Comparison of ENCODE assay signal across 1 cellular context in the genomic region with DNA sequence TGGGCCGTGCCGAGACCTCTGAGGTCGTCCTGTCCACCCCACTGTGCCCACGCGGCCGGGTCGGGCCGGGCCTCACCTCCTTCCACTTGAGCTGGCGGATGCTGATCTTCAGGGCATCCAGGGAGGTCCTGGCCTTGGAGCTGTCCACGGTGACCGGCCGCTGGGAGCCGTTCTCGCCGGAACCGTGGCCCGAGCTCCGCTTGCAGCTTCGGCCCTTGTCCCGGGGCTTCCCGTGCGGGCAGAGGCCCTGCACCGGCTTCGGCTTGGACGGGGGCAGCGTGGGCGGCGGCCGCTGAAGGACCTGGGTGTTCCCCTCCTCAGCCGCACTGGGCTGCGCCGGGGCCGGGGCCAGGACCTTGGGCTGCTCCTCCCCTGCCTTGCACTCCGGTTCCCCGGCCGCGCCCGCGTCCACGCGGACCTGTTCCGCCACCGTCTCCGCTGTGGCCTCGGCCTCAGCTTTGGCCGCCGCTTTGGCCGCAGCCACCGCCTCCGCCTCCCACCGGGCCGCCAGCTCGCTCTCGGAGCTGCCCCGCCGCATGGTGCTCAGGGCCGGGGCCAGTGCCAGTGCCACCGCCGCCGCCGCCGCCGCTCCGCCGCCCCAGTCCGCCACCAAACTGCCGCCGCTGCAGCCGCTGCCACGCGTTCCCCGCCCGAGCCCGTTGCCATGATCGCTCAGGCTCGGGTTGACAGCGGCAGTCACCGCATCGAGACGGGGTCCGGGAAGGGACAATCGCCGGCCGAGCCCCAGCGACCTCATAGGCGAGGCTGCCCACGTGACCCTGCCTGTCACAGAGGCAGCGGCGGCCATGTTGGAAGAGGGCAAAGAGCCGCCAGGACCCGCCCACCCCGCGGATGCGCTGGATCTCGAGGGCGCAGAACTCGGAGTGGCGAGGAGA.
TF ChIP-seq lines count a peak whose summit lies in the region.

A gene with protein sequence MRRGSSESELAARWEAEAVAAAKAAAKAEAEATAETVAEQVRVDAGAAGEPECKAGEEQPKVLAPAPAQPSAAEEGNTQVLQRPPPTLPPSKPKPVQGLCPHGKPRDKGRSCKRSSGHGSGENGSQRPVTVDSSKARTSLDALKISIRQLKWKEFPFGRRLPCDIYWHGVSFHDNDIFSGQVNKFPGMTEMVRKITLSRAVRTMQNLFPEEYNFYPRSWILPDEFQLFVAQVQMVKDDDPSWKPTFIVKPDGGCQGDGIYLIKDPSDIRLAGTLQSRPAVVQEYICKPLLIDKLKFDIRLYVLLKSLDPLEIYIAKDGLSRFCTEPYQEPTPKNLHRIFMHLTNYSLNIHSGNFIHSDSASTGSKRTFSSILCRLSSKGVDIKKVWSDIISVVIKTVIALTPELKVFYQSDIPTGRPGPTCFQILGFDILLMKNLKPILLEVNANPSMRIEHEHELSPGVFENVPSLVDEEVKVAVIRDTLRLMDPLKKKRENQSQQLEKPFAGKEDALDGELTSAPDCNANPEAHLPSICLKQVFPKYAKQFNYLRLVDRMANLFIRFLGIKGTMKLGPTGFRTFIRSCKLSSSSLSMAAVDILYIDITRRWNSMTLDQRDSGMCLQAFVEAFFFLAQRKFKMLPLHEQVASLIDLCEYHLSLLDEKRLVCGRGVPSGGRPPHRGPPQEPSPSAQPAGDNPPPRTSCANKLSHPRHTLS (minus strand): TSS at position 698 of the 896 bp plus-strand sequence. CDS start 160 bp downstream, at position 538.

TF ChIP-seq in K562, 482 proteins besides CTCF, POLR2A, EP300 and RAD21 (continued from another document and continues in another):
- TF ChIP-seq, protein P1, sequence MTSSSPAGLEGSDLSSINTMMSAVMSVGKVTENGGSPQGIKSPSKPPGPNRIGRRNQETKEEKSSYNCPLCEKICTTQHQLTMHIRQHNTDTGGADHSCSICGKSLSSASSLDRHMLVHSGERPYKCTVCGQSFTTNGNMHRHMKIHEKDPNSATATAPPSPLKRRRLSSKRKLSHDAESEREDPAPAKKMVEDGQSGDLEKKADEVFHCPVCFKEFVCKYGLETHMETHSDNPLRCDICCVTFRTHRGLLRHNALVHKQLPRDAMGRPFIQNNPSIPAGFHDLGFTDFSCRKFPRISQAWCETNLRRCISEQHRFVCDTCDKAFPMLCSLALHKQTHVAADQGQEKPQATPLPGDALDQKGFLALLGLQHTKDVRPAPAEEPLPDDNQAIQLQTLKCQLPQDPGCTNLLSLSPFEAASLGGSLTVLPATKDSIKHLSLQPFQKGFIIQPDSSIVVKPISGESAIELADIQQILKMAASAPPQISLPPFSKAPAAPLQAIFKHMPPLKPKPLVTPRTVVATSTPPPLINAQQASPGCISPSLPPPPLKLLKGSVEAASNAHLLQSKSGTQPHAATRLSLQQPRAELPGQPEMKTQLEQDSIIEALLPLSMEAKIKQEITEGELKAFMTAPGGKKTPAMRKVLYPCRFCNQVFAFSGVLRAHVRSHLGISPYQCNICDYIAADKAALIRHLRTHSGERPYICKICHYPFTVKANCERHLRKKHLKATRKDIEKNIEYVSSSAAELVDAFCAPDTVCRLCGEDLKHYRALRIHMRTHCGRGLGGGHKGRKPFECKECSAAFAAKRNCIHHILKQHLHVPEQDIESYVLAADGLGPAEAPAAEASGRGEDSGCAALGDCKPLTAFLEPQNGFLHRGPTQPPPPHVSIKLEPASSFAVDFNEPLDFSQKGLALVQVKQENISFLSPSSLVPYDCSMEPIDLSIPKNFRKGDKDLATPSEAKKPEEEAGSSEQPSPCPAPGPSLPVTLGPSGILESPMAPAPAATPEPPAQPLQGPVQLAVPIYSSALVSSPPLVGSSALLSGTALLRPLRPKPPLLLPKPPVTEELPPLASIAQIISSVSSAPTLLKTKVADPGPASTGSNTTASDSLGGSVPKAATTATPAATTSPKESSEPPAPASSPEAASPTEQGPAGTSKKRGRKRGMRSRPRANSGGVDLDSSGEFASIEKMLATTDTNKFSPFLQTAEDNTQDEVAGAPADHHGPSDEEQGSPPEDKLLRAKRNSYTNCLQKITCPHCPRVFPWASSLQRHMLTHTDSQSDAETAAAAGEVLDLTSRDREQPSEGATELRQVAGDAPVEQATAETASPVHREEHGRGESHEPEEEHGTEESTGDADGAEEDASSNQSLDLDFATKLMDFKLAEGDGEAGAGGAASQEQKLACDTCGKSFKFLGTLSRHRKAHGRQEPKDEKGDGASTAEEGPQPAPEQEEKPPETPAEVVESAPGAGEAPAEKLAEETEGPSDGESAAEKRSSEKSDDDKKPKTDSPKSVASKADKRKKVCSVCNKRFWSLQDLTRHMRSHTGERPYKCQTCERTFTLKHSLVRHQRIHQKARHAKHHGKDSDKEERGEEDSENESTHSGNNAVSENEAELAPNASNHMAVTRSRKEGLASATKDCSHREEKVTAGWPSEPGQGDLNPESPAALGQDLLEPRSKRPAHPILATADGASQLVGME (CRISPR knock-in tag; IDR thresholded peaks at IDR 0.05): no peak
- TF ChIP-seq, protein P2, sequence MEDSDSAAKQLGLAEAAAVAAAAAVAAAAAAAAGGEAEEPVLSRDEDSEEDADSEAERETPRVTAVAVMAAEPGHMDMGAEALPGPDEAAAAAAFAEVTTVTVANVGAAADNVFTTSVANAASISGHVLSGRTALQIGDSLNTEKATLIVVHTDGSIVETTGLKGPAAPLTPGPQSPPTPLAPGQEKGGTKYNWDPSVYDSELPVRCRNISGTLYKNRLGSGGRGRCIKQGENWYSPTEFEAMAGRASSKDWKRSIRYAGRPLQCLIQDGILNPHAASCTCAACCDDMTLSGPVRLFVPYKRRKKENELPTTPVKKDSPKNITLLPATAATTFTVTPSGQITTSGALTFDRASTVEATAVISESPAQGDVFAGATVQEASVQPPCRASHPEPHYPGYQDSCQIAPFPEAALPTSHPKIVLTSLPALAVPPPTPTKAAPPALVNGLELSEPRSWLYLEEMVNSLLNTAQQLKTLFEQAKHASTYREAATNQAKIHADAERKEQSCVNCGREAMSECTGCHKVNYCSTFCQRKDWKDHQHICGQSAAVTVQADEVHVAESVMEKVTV (CRISPR knock-in tag; IDR thresholded peaks at IDR 0.05): no peak
- TF ChIP-seq ZKSCAN1 (IDR thresholded peaks at IDR 0.05; ENCODE audit: low read depth, low read length) (no peak), ZSCAN29 (IDR thresholded peaks at IDR 0.05) (peak; percentile 98), ZNF445 (CRISPR knock-in tag; IDR thresholded peaks at IDR 0.05; ENCODE audit: low read depth) (no peak), SOX6 (IDR thresholded peaks at IDR 0.05) (no peak; the same call in 1 of the 2 replicates), PURB (CRISPR knock-in tag; IDR thresholded peaks at IDR 0.05; ENCODE audit: low read depth) (no peak), HNRNPK (IDR thresholded peaks at IDR 0.05; ENCODE audit: low read depth, low read length, poor library complexity, severe bottlenecking) (no peak), RBBP5 (IDR thresholded peaks at IDR 0.05; ENCODE audit: borderline replicate concordance, insufficient read depth, low read length, poor library complexity, severe bottlenecking) (peak; percentile 47), ERF (CRISPR knock-in tag; IDR thresholded peaks at IDR 0.05) (no peak), ZNF121 (CRISPR knock-in tag; conservative IDR thresholded peaks at IDR 0.05) (no peak), ZNF324 (CRISPR knock-in tag; IDR thresholded peaks at IDR 0.05) (no peak), BCOR (IDR thresholded peaks at IDR 0.05) (no peak), FOXJ2 (tag; IDR thresholded peaks at IDR 0.05) (no peak), CBX2 (IDR thresholded peaks at IDR 0.05; ENCODE audit: insufficient read depth, low read length, poor library complexity, severe bottlenecking) (no peak), SIX5 (IDR thresholded peaks at IDR 0.05; ENCODE audit: borderline replicate concordance in 1 of 2, insufficient read depth in 1 of 2, low read depth in 1 of 2, low read length in 2 of 2) (peak; percentile 67 to 80), ZNF830 (CRISPR knock-in tag; IDR thresholded peaks at IDR 0.05) (no peak), NFIX (CRISPR knock-in tag; IDR thresholded peaks at IDR 0.05; ENCODE audit: low read depth) (no peak)
- TF ChIP-seq, protein P3, sequence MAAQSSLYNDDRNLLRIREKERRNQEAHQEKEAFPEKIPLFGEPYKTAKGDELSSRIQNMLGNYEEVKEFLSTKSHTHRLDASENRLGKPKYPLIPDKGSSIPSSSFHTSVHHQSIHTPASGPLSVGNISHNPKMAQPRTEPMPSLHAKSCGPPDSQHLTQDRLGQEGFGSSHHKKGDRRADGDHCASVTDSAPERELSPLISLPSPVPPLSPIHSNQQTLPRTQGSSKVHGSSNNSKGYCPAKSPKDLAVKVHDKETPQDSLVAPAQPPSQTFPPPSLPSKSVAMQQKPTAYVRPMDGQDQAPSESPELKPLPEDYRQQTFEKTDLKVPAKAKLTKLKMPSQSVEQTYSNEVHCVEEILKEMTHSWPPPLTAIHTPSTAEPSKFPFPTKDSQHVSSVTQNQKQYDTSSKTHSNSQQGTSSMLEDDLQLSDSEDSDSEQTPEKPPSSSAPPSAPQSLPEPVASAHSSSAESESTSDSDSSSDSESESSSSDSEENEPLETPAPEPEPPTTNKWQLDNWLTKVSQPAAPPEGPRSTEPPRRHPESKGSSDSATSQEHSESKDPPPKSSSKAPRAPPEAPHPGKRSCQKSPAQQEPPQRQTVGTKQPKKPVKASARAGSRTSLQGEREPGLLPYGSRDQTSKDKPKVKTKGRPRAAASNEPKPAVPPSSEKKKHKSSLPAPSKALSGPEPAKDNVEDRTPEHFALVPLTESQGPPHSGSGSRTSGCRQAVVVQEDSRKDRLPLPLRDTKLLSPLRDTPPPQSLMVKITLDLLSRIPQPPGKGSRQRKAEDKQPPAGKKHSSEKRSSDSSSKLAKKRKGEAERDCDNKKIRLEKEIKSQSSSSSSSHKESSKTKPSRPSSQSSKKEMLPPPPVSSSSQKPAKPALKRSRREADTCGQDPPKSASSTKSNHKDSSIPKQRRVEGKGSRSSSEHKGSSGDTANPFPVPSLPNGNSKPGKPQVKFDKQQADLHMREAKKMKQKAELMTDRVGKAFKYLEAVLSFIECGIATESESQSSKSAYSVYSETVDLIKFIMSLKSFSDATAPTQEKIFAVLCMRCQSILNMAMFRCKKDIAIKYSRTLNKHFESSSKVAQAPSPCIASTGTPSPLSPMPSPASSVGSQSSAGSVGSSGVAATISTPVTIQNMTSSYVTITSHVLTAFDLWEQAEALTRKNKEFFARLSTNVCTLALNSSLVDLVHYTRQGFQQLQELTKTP (IDR thresholded peaks at IDR 0.05; ENCODE audit: low read depth in 1 of 2, partially characterized antibody in 2 of 2): no peak
- TF ChIP-seq, protein P4, sequence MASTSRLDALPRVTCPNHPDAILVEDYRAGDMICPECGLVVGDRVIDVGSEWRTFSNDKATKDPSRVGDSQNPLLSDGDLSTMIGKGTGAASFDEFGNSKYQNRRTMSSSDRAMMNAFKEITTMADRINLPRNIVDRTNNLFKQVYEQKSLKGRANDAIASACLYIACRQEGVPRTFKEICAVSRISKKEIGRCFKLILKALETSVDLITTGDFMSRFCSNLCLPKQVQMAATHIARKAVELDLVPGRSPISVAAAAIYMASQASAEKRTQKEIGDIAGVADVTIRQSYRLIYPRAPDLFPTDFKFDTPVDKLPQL (IDR thresholded peaks at IDR 0.05; ENCODE audit: extremely low read depth, insufficient read length): no peak
- TF ChIP-seq, protein P5, sequence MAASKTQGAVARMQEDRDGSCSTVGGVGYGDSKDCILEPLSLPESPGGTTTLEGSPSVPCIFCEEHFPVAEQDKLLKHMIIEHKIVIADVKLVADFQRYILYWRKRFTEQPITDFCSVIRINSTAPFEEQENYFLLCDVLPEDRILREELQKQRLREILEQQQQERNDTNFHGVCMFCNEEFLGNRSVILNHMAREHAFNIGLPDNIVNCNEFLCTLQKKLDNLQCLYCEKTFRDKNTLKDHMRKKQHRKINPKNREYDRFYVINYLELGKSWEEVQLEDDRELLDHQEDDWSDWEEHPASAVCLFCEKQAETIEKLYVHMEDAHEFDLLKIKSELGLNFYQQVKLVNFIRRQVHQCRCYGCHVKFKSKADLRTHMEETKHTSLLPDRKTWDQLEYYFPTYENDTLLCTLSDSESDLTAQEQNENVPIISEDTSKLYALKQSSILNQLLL (CRISPR knock-in tag; IDR thresholded peaks at IDR 0.05; ENCODE audit: borderline replicate concordance): no peak
- TF ChIP-seq, protein P6, sequence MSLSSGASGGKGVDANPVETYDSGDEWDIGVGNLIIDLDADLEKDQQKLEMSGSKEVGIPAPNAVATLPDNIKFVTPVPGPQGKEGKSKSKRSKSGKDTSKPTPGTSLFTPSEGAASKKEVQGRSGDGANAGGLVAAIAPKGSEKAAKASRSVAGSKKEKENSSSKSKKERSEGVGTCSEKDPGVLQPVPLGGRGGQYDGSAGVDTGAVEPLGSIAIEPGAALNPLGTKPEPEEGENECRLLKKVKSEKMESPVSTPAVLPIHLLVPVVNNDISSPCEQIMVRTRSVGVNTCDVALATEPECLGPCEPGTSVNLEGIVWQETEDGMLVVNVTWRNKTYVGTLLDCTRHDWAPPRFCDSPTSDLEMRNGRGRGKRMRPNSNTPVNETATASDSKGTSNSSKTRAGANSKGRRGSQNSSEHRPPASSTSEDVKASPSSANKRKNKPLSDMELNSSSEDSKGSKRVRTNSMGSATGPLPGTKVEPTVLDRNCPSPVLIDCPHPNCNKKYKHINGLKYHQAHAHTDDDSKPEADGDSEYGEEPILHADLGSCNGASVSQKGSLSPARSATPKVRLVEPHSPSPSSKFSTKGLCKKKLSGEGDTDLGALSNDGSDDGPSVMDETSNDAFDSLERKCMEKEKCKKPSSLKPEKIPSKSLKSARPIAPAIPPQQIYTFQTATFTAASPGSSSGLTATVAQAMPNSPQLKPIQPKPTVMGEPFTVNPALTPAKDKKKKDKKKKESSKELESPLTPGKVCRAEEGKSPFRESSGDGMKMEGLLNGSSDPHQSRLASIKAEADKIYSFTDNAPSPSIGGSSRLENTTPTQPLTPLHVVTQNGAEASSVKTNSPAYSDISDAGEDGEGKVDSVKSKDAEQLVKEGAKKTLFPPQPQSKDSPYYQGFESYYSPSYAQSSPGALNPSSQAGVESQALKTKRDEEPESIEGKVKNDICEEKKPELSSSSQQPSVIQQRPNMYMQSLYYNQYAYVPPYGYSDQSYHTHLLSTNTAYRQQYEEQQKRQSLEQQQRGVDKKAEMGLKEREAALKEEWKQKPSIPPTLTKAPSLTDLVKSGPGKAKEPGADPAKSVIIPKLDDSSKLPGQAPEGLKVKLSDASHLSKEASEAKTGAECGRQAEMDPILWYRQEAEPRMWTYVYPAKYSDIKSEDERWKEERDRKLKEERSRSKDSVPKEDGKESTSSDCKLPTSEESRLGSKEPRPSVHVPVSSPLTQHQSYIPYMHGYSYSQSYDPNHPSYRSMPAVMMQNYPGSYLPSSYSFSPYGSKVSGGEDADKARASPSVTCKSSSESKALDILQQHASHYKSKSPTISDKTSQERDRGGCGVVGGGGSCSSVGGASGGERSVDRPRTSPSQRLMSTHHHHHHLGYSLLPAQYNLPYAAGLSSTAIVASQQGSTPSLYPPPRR (CRISPR knock-in tag; IDR thresholded peaks at IDR 0.05; ENCODE audit: borderline replicate concordance): no peak
- TF ChIP-seq, protein P7, sequence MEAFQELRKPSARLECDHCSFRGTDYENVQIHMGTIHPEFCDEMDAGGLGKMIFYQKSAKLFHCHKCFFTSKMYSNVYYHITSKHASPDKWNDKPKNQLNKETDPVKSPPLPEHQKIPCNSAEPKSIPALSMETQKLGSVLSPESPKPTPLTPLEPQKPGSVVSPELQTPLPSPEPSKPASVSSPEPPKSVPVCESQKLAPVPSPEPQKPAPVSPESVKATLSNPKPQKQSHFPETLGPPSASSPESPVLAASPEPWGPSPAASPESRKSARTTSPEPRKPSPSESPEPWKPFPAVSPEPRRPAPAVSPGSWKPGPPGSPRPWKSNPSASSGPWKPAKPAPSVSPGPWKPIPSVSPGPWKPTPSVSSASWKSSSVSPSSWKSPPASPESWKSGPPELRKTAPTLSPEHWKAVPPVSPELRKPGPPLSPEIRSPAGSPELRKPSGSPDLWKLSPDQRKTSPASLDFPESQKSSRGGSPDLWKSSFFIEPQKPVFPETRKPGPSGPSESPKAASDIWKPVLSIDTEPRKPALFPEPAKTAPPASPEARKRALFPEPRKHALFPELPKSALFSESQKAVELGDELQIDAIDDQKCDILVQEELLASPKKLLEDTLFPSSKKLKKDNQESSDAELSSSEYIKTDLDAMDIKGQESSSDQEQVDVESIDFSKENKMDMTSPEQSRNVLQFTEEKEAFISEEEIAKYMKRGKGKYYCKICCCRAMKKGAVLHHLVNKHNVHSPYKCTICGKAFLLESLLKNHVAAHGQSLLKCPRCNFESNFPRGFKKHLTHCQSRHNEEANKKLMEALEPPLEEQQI (IDR thresholded peaks at IDR 0.05): peak; percentile 60; the same call in 1 of the 2 replicates
